ENCODE assay signal across 11 cellular contexts in genomic region chr17:38741853-38742421, GRCh38. TPM values are rescaled to one million over a fixed set of nuclear protein-coding genes. Genes with fewer than 3 reads are reported as not detected.
DNase-seq lines count a peak whose midpoint lies in the region; ATAC-seq lines count a peak whose summit lies in the region.
"Had no signal": no experiment of that assay in that cellular context is flagged by ENCODE, and none has a peak within 500 bp of the region (broad histone marks: within the 10 kb centered on the region; RNA-seq: fewer than 3 reads in every experiment).

No MANE protein-coding gene starts in this region.

- DNase-seq in GM03348 (ENCODE audit: low spot score) = peak; percentile 43
- peak; percentile 73 for DNase-seq in left ventricle myocardium superior
- no peak for DNase-seq in sciatic nerve (ENCODE audit: low spot score)
- DNase-seq in globus pallidus (ENCODE audit: low spot score) = no peak
- DNase-seq in MG63 = no peak
- DNase-seq in epidermal melanocyte (ENCODE audit: insufficient read length, low spot score) = no peak
- DNase-seq: activated gamma-delta T cell, DND-41, T-helper 9 cell had no signal

- H3K4me3 ChIP-seq in MG63 = no peak overlapping the region

- H3K36me3 ChIP-seq in MG63 = peaks cover 41% of the 10 kb centered on the region

- no peaks in the 10 kb centered on the region for H3K9me3 Mint-ChIP-seq in activated T-helper 17 cell treated with anti-CD3 and anti-CD28 coated beads, Interleukin-2, amount 50 U/mL, for 72 hours

- no peaks in the 10 kb centered on the region for H3K27me3 ChIP-seq in MG63

- no peak overlapping the region for H3K4me3 Mint-ChIP-seq in activated T-helper 17 cell treated with anti-CD3 and anti-CD28 coated beads, Interleukin-2, amount 50 U/mL, for 72 hours

- intact Hi-C loops in left ventricle myocardium superior (cut with micrococcal nuclease) = no loop called here
- intact Hi-C loops in sciatic nerve (cut with DNase I) = no loop called here

- ATAC-seq in activated T-helper 17 cell treated with anti-CD3 and anti-CD28 coated beads, Interleukin-2, amount 50 U/mL, for 72 hours (replicated peaks) = no peak
- peak; percentile 79 for ATAC-seq in left ventricle myocardium superior
- ATAC-seq in sciatic nerve = peak; percentile 66
- no peak for ATAC-seq in GM21423 (IDR thresholded peaks at IDR 0.05; ENCODE audit: unreplicated experiment)

- H3K9me3 ChIP-seq in MG63 = no peaks in the 10 kb centered on the region

- H3K36me3 Mint-ChIP-seq in activated T-helper 17 cell treated with anti-CD3 and anti-CD28 coated beads, Interleukin-2, amount 50 U/mL, for 72 hours (ENCODE audit: low read depth) = no peaks in the 10 kb centered on the region

- peaks cover 16% of the 10 kb centered on the region for H3K27me3 Mint-ChIP-seq in activated T-helper 17 cell treated with anti-CD3 and anti-CD28 coated beads, Interleukin-2, amount 50 U/mL, for 72 hours

- peak overlapping the region; percentile 14 for H3K27ac Mint-ChIP-seq in activated T-helper 17 cell treated with anti-CD3 and anti-CD28 coated beads, Interleukin-2, amount 50 U/mL, for 72 hours

- H3K4me1 Mint-ChIP-seq in activated T-helper 17 cell treated with anti-CD3 and anti-CD28 coated beads, Interleukin-2, amount 50 U/mL, for 72 hours = no peaks in the 10 kb centered on the region

RNA-seq across cellular contexts. Expression of gene PCGF2, which starts 6.2 kb away (rescaled TPM):
- total RNA-seq in activated T-helper 17 cell treated with anti-CD3 and anti-CD28 coated beads, Interleukin-2, amount 50 U/mL, for 72 hours = 1 to 10 TPM; 1.6 to 4.3 TPM
- total RNA-seq in left ventricle myocardium superior (23.8 TPM), sciatic nerve (56.2 TPM)
- 3.3 and 3.4 TPM in 2 replicates for total RNA-seq in MG63 (2014; rRNA removed; shearing (Covaris generic); ENCODE audit: low replicate concordance)

RNA-seq across cellular contexts. Expression of gene PSMB3, which starts 10.6 kb away (rescaled TPM):
- 100 to 1,000 TPM; 235 to 375 TPM for total RNA-seq in activated T-helper 17 cell treated with anti-CD3 and anti-CD28 coated beads, Interleukin-2, amount 50 U/mL, for 72 hours
- total RNA-seq in left ventricle myocardium superior (167 TPM), sciatic nerve (84.8 TPM)
- total RNA-seq in MG63 (2014; rRNA removed; shearing (Covaris generic); ENCODE audit: low replicate concordance) = 494 and 524 TPM in 2 replicates

RNA-seq across cellular contexts. Expression of gene CISD3, which starts 11.8 kb away (rescaled TPM):
- 10 to 100 TPM; 36.1 to 57.3 TPM for total RNA-seq in activated T-helper 17 cell treated with anti-CD3 and anti-CD28 coated beads, Interleukin-2, amount 50 U/mL, for 72 hours
- total RNA-seq in left ventricle myocardium superior (87.9 TPM), sciatic nerve (17.3 TPM)
- 7.7 and 29.1 TPM in 2 replicates for total RNA-seq in MG63 (2014; rRNA removed; shearing (Covaris generic); ENCODE audit: low replicate concordance)

RNA-seq across cellular contexts. Expression of gene MLLT6, which starts 36.9 kb away (rescaled TPM):
- 100 to 1,000 TPM; 232 to 395 TPM for total RNA-seq in activated T-helper 17 cell treated with anti-CD3 and anti-CD28 coated beads, Interleukin-2, amount 50 U/mL, for 72 hours
- total RNA-seq in left ventricle myocardium superior = 88.0 TPM
- 202 TPM for total RNA-seq in sciatic nerve
- 11.7 and 17.5 TPM in 2 replicates for total RNA-seq in MG63 (2014; rRNA removed; shearing (Covaris generic); ENCODE audit: low replicate concordance)

RNA-seq across cellular contexts. Expression of gene PIP4K2B, which starts 57.4 kb away (rescaled TPM):
- 10 to 100 TPM; 37.1 to 43.8 TPM for total RNA-seq in activated T-helper 17 cell treated with anti-CD3 and anti-CD28 coated beads, Interleukin-2, amount 50 U/mL, for 72 hours
- total RNA-seq in left ventricle myocardium superior = 42.3 TPM
- total RNA-seq in sciatic nerve = 58.5 TPM
- 49.1 and 73.8 TPM in 2 replicates for total RNA-seq in MG63 (2014; rRNA removed; shearing (Covaris generic); ENCODE audit: low replicate concordance)

Comparison
In these comparisons a context has a peak if more than half of its experiments do, and no peak if none do; other contexts are left out.
1. DNase-seq: peak in GM03348 (single experiment) and left ventricle myocardium superior (single experiment); none in sciatic nerve (single experiment), globus pallidus (single experiment), MG63 (single experiment) and epidermal melanocyte (single experiment).
2. ATAC-seq: peak in left ventricle myocardium superior (single experiment) and sciatic nerve (single experiment); none in activated T-helper 17 cell treated with anti-CD3 and anti-CD28 coated beads, Interleukin-2, amount 50 U/mL, for 72 hours (single experiment) and GM21423 (single experiment).